In genomic region chr5:105978011-105978410, GRCh38 we compare ENCODE assay signal across 23 cellular contexts.
"Had no signal": no experiment of that assay in that cellular context is flagged by ENCODE, and none has a peak within 500 bp of the region (broad histone marks: within the 10 kb centered on the region; RNA-seq: fewer than 3 reads in every experiment).

No MANE protein-coding gene starts in this region.

- H3K4me1 ChIP-seq: Peyer's patch, SJCRH30 had no signal

- DNase-seq: activated CD4-positive, alpha-beta T cell treated with anti-CD3 and anti-CD28 coated beads for 48 hours; activated CD4-positive, alpha-beta T cell treated with anti-CD3 and anti-CD28 coated beads, Interleukin-2, amount 50 U/mL, for 4 hours; activated CD4-positive, CD25-positive, alpha-beta regulatory T cell treated with anti-CD3 and anti-CD28 coated beads, Interleukin-2, amount 50 U/mL, for 72 hours; activated CD8-positive, alpha-beta memory T cell treated with anti-CD3 and anti-CD28 coated beads, Interleukin-2, amount 50 U/mL, for 48 hours; activated CD8-positive, alpha-beta T cell treated with anti-CD3 and anti-CD28 coated beads, Interleukin-2, amount 10 ng/mL, durations not matched to agents 7 days and 5 days; activated naive CD4-positive, alpha-beta T cell; activated T-cell treated with anti-CD3 and anti-CD28 coated beads, Interleukin-2, amount 50 U/mL, for 1 hour; cerebellar nuclear complex; Karpas-422; MM.1S; NCI-H1105; NCI-H1436; NCI-H1694 treated with DMSO at 0.1 percent for 48 hours; NCI-H2029 treated with DMSO at 0.1 percent for 48 hours; NCI-H446; NCI-H524; Peyer's patch; Right ventricle myocardium superior; SJCRH30; T-helper 17 cell; T-helper 9 cell had no signal

- H3K9me3 ChIP-seq: Peyer's patch, SJCRH30 had no signal

- H3K27ac ChIP-seq: Peyer's patch, RWPE1, SJCRH30 had no signal

- H3K4me3 ChIP-seq: Peyer's patch, SJCRH30 had no signal

- ATAC-seq: activated CD8-positive, alpha-beta T cell treated with anti-CD3 and anti-CD28 coated beads, Interleukin-2, amount 10 ng/mL, durations not matched to agents 7 days and 5 days; T-helper 17 cell; WTC11 had no signal

- H3K27me3 ChIP-seq: Peyer's patch, SJCRH30 had no signal

- H3K36me3 ChIP-seq: Peyer's patch, SJCRH30 had no signal
